17 cellular contexts compared by ENCODE assay signal in the genomic region with DNA sequence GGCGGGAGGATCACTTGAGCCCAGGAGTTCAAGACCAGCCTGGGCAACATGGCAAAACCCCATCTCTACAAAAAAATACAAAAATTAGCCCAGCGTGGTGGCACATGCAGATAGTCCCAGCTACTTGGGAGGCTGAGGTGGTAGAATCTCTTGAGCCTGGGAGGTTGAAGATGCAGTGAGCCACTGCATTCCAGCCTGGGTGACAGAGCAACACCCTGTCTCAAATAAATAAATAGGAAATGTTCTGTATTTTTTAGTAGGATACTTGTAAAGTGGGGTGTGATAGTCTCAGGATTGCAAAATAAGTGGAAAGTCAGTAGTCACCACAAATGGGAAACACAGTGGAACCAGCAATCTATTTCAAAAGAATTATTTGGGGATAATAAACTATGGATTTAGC.
"Had no signal": no experiment of that assay in that cellular context is flagged by ENCODE, and none has a peak within 500 bp of the region (broad histone marks: within the 10 kb centered on the region; RNA-seq: fewer than 3 reads in every experiment).

No MANE protein-coding gene starts in this region.

- H3K27ac ChIP-seq: gastroesophageal sphincter, neutrophil, right atrium auricular region, upper lobe of right lung, WERI-Rb-1 had no signal

- DNase-seq: activated CD4-positive, alpha-beta T cell treated with anti-CD3 and anti-CD28 coated beads for 4 hours; activated CD8-positive, alpha-beta memory T cell treated with anti-CD3 and anti-CD28 coated beads, Interleukin-2, amount 50 U/mL, for 4 hours; activated CD8-positive, alpha-beta T cell treated with anti-CD3 and anti-CD28 coated beads for 36 hours; activated gamma-delta T cell treated with Interleukin-2 at 50 U/mL for 16 hours; activated naive CD8-positive, alpha-beta T cell treated with anti-CD3 and anti-CD28 coated beads, Interleukin-2, amount 10 ng/mL, durations not matched to agents 7 days and 5 days; activated T-cell treated with anti-CD3 and anti-CD28 coated beads, Interleukin-2, amount 50 U/mL, for 72 hours; aorta; kidney glomerular epithelial cell; stimulated activated CD4-positive, alpha-beta T cell treated with anti-CD3 and anti-CD28 coated beads, Interleukin-2, amount 100 ng/mL, for 48 hours; T1000; upper lobe of right lung; WERI-Rb-1 had no signal

- ATAC-seq: activated CD8-positive, alpha-beta T cell treated with anti-CD3 and anti-CD28 coated beads for 36 hours; activated T-cell treated with anti-CD3 and anti-CD28 coated beads, Interleukin-2, amount 50 U/mL, for 72 hours; gastroesophageal sphincter; upper lobe of right lung had no signal

- H3K4me3 ChIP-seq: gastroesophageal sphincter, right atrium auricular region, upper lobe of right lung had no signal

- FAIRE-seq: bronchial epithelial cell, colon had no signal

- H3K9me3 ChIP-seq: gastroesophageal sphincter, neutrophil, right atrium auricular region, upper lobe of right lung had no signal

- H3K36me3 ChIP-seq: gastroesophageal sphincter, right atrium auricular region, upper lobe of right lung had no signal

- H3K27me3 ChIP-seq: gastroesophageal sphincter, neutrophil, right atrium auricular region, upper lobe of right lung had no signal
